Comparison of ENCODE assay signal across 1 cellular context in the genomic region with DNA sequence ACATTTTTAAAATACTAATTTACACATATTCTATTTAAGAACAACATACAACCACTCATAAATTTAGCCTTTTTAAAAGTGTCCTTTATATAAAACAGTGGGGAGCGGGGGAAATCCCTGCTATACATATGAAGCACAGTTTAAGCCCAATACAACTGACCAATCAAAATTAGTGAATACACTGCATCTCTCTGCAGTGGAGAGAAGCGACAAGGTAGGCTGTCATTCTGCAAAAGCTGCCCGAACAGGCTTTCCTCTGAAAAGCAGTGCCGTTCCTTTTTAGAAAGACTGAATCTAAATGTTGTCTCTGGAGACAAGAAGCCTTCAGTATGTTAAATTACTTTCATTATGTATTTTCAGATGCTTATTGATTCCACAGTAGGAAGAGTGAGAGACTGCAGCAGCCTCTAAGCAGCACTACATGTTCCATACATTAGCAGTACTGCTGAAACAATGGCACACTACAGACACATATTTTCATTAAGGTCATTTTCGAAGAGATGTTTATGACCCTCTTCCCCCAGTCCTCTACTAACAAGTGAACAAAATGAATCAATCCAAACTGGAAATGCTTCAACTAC.
TF ChIP-seq lines count a peak whose summit lies in the region.

A gene with protein sequence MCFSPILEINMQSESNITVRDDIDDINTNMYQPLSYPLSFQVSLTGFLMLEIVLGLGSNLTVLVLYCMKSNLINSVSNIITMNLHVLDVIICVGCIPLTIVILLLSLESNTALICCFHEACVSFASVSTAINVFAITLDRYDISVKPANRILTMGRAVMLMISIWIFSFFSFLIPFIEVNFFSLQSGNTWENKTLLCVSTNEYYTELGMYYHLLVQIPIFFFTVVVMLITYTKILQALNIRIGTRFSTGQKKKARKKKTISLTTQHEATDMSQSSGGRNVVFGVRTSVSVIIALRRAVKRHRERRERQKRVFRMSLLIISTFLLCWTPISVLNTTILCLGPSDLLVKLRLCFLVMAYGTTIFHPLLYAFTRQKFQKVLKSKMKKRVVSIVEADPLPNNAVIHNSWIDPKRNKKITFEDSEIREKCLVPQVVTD (plus strand): TSS at position 222 of the 581 bp plus-strand sequence. CDS start 4,004 bp downstream, outside the sequence.

TF ChIP-seq in K562, 482 proteins besides CTCF, POLR2A, EP300 and RAD21:
- TF ChIP-seq REST (CRISPR knock-in tag; IDR thresholded peaks at IDR 0.05; ENCODE audit: low read depth) (no peak), RB1 (IDR thresholded peaks at IDR 0.05; ENCODE audit: low read depth) (no peak), ZNF184 (CRISPR knock-in tag; IDR thresholded peaks at IDR 0.05) (no peak), YBX1 (IDR thresholded peaks at IDR 0.05) (no peak), JUNB (CRISPR knock-in tag; conservative IDR thresholded peaks at IDR 0.05) (no peak), ESRRA (IDR thresholded peaks at IDR 0.05; ENCODE audit: borderline replicate concordance, low read depth) (no peak), CHD4 (IDR thresholded peaks at IDR 0.05; ENCODE audit: insufficient read depth, insufficient replicate concordance, low read depth, low read length, poor library complexity, severe bottlenecking) (no peak), NUFIP1 (IDR thresholded peaks at IDR 0.05; ENCODE audit: partially characterized antibody) (no peak), ZBTB34 (CRISPR knock-in tag; IDR thresholded peaks at IDR 0.05) (no peak), ZBTB33 (CRISPR knock-in tag; IDR thresholded peaks at IDR 0.05) (no peak)
